Comparison of ENCODE assay signal across 1 cellular context in the genomic region with DNA sequence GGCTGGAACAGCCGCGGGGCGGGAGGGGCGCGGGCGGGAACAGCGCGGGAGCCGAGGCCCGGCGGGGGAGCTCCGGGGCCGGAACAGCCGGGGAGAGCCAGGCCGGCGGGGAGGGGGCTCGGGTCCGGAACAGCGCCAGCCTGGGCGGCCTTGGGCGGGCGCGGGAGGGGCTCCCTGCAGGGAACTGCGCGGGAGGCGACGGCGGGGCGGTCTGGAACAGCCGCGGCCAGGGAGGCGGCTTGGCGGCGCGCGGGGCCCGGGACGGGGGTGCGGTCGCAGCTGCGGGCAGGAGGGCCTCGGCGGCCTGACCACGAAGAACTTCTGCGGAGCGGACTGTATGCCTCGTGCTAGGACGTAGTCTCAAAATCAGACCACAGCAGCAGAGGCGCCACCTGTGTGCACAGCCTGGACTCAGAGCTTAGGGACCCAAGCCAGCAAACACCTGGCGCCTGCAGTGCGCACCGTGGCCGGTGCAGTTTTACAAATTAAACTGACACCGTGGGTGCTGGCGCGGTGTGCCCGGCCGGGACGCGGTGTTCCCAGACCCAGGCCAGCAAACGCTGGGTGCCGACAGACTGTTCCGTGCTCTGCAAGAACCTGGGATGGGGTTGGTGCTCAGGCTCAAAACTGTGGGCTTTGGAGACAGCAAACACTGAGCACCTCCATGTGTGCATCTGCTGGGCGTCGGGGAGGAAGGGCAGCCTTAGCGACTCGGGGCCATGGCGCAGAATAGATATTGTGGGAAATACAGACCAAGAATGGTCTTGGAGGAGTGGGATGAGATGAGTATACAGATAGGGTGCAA.
TF ChIP-seq lines count a peak whose summit lies in the region.

No MANE protein-coding gene starts in this region.

TF ChIP-seq in K562, 482 proteins besides CTCF, POLR2A, EP300 and RAD21 (continued from another document and continues in another):
- TF ChIP-seq, protein P1, sequence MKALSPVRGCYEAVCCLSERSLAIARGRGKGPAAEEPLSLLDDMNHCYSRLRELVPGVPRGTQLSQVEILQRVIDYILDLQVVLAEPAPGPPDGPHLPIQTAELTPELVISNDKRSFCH (CRISPR knock-in tag; IDR thresholded peaks at IDR 0.05) = no peak
- TF ChIP-seq, protein P1 (tag; IDR thresholded peaks at IDR 0.05) = 0 out of 2 replicates have a peak, but pooled peaks have one; percentile 58
- TF ChIP-seq CBFB (CRISPR knock-in tag; IDR thresholded peaks at IDR 0.05) (no peak; the same call in 1 of the 2 replicates), ETS2 (tag; IDR thresholded peaks at IDR 0.05; ENCODE audit: borderline replicate concordance, poor library complexity, severe bottlenecking) (no peak), ZNF124 (CRISPR knock-in tag; IDR thresholded peaks at IDR 0.05) (no peak), ZKSCAN3 (CRISPR knock-in tag; IDR thresholded peaks at IDR 0.05) (no peak), ERF (CRISPR knock-in tag; IDR thresholded peaks at IDR 0.05) (no peak), STAT5B (CRISPR knock-in tag; IDR thresholded peaks at IDR 0.05) (no peak), KLF16 (IDR thresholded peaks at IDR 0.05) (no peak), ZNF140 (CRISPR knock-in tag; IDR thresholded peaks at IDR 0.05) (no peak), RHOXF2B (CRISPR knock-in tag; conservative IDR thresholded peaks at IDR 0.05) (no peak; the same call in 1 of the 2 replicates), SRSF7 (optimal IDR thresholded peaks at IDR 0.05; ENCODE audit: low read depth, low read length) (no peak), NFATC3 (IDR thresholded peaks at IDR 0.05) (no peak), NEUROD1 (IDR thresholded peaks at IDR 0.05; ENCODE audit: borderline replicate concordance, low read depth, low read length, partially characterized antibody) (peak; percentile 98), ZNF143 (CRISPR knock-in tag; IDR thresholded peaks at IDR 0.05) (no peak), KAT2B (IDR thresholded peaks at IDR 0.05; ENCODE audit: low read depth, low read length) (no peak)
- TF ChIP-seq, protein P2, sequence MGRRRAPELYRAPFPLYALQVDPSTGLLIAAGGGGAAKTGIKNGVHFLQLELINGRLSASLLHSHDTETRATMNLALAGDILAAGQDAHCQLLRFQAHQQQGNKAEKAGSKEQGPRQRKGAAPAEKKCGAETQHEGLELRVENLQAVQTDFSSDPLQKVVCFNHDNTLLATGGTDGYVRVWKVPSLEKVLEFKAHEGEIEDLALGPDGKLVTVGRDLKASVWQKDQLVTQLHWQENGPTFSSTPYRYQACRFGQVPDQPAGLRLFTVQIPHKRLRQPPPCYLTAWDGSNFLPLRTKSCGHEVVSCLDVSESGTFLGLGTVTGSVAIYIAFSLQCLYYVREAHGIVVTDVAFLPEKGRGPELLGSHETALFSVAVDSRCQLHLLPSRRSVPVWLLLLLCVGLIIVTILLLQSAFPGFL (CRISPR knock-in tag; IDR thresholded peaks at IDR 0.05) = no peak
- TF ChIP-seq, protein P3, sequence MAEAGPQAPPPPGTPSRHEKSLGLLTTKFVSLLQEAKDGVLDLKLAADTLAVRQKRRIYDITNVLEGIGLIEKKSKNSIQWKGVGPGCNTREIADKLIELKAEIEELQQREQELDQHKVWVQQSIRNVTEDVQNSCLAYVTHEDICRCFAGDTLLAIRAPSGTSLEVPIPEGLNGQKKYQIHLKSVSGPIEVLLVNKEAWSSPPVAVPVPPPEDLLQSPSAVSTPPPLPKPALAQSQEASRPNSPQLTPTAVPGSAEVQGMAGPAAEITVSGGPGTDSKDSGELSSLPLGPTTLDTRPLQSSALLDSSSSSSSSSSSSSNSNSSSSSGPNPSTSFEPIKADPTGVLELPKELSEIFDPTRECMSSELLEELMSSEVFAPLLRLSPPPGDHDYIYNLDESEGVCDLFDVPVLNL (CRISPR knock-in tag; IDR thresholded peaks at IDR 0.05; ENCODE audit: low read depth) = no peak
- TF ChIP-seq, protein P4, sequence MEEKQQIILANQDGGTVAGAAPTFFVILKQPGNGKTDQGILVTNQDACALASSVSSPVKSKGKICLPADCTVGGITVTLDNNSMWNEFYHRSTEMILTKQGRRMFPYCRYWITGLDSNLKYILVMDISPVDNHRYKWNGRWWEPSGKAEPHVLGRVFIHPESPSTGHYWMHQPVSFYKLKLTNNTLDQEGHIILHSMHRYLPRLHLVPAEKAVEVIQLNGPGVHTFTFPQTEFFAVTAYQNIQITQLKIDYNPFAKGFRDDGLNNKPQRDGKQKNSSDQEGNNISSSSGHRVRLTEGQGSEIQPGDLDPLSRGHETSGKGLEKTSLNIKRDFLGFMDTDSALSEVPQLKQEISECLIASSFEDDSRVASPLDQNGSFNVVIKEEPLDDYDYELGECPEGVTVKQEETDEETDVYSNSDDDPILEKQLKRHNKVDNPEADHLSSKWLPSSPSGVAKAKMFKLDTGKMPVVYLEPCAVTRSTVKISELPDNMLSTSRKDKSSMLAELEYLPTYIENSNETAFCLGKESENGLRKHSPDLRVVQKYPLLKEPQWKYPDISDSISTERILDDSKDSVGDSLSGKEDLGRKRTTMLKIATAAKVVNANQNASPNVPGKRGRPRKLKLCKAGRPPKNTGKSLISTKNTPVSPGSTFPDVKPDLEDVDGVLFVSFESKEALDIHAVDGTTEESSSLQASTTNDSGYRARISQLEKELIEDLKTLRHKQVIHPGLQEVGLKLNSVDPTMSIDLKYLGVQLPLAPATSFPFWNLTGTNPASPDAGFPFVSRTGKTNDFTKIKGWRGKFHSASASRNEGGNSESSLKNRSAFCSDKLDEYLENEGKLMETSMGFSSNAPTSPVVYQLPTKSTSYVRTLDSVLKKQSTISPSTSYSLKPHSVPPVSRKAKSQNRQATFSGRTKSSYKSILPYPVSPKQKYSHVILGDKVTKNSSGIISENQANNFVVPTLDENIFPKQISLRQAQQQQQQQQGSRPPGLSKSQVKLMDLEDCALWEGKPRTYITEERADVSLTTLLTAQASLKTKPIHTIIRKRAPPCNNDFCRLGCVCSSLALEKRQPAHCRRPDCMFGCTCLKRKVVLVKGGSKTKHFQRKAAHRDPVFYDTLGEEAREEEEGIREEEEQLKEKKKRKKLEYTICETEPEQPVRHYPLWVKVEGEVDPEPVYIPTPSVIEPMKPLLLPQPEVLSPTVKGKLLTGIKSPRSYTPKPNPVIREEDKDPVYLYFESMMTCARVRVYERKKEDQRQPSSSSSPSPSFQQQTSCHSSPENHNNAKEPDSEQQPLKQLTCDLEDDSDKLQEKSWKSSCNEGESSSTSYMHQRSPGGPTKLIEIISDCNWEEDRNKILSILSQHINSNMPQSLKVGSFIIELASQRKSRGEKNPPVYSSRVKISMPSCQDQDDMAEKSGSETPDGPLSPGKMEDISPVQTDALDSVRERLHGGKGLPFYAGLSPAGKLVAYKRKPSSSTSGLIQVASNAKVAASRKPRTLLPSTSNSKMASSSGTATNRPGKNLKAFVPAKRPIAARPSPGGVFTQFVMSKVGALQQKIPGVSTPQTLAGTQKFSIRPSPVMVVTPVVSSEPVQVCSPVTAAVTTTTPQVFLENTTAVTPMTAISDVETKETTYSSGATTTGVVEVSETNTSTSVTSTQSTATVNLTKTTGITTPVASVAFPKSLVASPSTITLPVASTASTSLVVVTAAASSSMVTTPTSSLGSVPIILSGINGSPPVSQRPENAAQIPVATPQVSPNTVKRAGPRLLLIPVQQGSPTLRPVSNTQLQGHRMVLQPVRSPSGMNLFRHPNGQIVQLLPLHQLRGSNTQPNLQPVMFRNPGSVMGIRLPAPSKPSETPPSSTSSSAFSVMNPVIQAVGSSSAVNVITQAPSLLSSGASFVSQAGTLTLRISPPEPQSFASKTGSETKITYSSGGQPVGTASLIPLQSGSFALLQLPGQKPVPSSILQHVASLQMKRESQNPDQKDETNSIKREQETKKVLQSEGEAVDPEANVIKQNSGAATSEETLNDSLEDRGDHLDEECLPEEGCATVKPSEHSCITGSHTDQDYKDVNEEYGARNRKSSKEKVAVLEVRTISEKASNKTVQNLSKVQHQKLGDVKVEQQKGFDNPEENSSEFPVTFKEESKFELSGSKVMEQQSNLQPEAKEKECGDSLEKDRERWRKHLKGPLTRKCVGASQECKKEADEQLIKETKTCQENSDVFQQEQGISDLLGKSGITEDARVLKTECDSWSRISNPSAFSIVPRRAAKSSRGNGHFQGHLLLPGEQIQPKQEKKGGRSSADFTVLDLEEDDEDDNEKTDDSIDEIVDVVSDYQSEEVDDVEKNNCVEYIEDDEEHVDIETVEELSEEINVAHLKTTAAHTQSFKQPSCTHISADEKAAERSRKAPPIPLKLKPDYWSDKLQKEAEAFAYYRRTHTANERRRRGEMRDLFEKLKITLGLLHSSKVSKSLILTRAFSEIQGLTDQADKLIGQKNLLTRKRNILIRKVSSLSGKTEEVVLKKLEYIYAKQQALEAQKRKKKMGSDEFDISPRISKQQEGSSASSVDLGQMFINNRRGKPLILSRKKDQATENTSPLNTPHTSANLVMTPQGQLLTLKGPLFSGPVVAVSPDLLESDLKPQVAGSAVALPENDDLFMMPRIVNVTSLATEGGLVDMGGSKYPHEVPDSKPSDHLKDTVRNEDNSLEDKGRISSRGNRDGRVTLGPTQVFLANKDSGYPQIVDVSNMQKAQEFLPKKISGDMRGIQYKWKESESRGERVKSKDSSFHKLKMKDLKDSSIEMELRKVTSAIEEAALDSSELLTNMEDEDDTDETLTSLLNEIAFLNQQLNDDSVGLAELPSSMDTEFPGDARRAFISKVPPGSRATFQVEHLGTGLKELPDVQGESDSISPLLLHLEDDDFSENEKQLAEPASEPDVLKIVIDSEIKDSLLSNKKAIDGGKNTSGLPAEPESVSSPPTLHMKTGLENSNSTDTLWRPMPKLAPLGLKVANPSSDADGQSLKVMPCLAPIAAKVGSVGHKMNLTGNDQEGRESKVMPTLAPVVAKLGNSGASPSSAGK (IDR thresholded peaks at IDR 0.05) = peak; percentile 81
- TF ChIP-seq, protein P5, sequence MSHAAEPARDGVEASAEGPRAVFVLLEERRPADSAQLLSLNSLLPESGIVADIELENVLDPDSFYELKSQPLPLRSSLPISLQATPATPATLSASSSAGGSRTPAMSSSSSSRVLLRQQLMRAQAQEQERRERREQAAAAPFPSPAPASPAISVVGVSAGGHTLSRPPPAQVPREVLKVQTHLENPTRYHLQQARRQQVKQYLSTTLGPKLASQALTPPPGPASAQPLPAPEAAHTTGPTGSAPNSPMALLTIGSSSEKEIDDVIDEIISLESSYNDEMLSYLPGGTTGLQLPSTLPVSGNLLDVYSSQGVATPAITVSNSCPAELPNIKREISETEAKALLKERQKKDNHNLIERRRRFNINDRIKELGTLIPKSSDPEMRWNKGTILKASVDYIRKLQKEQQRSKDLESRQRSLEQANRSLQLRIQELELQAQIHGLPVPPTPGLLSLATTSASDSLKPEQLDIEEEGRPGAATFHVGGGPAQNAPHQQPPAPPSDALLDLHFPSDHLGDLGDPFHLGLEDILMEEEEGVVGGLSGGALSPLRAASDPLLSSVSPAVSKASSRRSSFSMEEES (CRISPR knock-in tag; IDR thresholded peaks at IDR 0.05) = no peak
- TF ChIP-seq, protein P6, sequence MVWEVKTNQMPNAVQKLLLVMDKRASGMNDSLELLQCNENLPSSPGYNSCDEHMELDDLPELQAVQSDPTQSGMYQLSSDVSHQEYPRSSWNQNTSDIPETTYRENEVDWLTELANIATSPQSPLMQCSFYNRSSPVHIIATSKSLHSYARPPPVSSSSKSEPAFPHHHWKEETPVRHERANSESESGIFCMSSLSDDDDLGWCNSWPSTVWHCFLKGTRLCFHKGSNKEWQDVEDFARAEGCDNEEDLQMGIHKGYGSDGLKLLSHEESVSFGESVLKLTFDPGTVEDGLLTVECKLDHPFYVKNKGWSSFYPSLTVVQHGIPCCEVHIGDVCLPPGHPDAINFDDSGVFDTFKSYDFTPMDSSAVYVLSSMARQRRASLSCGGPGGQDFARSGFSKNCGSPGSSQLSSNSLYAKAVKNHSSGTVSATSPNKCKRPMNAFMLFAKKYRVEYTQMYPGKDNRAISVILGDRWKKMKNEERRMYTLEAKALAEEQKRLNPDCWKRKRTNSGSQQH (CRISPR knock-in tag; IDR thresholded peaks at IDR 0.05) = no peak
- TF ChIP-seq, protein P7, sequence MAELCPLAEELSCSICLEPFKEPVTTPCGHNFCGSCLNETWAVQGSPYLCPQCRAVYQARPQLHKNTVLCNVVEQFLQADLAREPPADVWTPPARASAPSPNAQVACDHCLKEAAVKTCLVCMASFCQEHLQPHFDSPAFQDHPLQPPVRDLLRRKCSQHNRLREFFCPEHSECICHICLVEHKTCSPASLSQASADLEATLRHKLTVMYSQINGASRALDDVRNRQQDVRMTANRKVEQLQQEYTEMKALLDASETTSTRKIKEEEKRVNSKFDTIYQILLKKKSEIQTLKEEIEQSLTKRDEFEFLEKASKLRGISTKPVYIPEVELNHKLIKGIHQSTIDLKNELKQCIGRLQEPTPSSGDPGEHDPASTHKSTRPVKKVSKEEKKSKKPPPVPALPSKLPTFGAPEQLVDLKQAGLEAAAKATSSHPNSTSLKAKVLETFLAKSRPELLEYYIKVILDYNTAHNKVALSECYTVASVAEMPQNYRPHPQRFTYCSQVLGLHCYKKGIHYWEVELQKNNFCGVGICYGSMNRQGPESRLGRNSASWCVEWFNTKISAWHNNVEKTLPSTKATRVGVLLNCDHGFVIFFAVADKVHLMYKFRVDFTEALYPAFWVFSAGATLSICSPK (IDR thresholded peaks at IDR 0.05; ENCODE audit: borderline replicate concordance) = no peak
- TF ChIP-seq, protein P8, sequence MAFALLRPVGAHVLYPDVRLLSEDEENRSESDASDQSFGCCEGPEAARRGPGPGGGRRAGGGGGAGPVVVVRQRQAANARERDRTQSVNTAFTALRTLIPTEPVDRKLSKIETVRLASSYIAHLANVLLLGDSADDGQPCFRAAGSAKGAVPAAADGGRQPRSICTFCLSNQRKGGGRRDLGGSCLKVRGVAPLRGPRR (CRISPR knock-in tag; IDR thresholded peaks at IDR 0.05) = no peak
- TF ChIP-seq, protein P9, sequence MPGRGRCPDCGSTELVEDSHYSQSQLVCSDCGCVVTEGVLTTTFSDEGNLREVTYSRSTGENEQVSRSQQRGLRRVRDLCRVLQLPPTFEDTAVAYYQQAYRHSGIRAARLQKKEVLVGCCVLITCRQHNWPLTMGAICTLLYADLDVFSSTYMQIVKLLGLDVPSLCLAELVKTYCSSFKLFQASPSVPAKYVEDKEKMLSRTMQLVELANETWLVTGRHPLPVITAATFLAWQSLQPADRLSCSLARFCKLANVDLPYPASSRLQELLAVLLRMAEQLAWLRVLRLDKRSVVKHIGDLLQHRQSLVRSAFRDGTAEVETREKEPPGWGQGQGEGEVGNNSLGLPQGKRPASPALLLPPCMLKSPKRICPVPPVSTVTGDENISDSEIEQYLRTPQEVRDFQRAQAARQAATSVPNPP (IDR thresholded peaks at IDR 0.05; ENCODE audit: borderline replicate concordance, insufficient read depth, insufficient read length) = no peak
- TF ChIP-seq, protein P10, sequence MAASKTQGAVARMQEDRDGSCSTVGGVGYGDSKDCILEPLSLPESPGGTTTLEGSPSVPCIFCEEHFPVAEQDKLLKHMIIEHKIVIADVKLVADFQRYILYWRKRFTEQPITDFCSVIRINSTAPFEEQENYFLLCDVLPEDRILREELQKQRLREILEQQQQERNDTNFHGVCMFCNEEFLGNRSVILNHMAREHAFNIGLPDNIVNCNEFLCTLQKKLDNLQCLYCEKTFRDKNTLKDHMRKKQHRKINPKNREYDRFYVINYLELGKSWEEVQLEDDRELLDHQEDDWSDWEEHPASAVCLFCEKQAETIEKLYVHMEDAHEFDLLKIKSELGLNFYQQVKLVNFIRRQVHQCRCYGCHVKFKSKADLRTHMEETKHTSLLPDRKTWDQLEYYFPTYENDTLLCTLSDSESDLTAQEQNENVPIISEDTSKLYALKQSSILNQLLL (CRISPR knock-in tag; IDR thresholded peaks at IDR 0.05; ENCODE audit: borderline replicate concordance) = no peak
